Comparison of ENCODE assay signal across 1 cellular context in genomic region chr6:220736-221475, GRCh38.
TF ChIP-seq lines count a peak whose summit lies in the region.

No MANE protein-coding gene starts in this region.

TF ChIP-seq in HepG2, 621 proteins besides CTCF, POLR2A, EP300 and RAD21 (continued from another document and continues in another):
- TF ChIP-seq ATF2 (CRISPR knock-in tag; IDR thresholded peaks at IDR 0.05) (no peak), TMF1 (CRISPR knock-in tag; IDR thresholded peaks at IDR 0.05; ENCODE audit: low read depth) (no peak), ZSCAN30 (CRISPR knock-in tag; IDR thresholded peaks at IDR 0.05) (0 out of 2 replicates have a peak, but pooled peaks have one; percentile 33), ZFP90 (CRISPR knock-in tag; IDR thresholded peaks at IDR 0.05; ENCODE audit: borderline replicate concordance) (no peak), ARID5B (CRISPR knock-in tag; IDR thresholded peaks at IDR 0.05) (no peak), ZNF333 (CRISPR knock-in tag; IDR thresholded peaks at IDR 0.05; ENCODE audit: borderline replicate concordance) (no peak), ZBTB38 (CRISPR knock-in tag; IDR thresholded peaks at IDR 0.05) (peak; percentile 75), SMARCC2 (IDR thresholded peaks at IDR 0.05) (no peak), ZSCAN20 (CRISPR knock-in tag; IDR thresholded peaks at IDR 0.05; ENCODE audit: borderline replicate concordance) (no peak), MTA3 (CRISPR knock-in tag; IDR thresholded peaks at IDR 0.05) (no peak), ZNF605 (CRISPR knock-in tag; IDR thresholded peaks at IDR 0.05) (peak; percentile 25; the same call in 1 of the 2 replicates), TSC22D2 (CRISPR knock-in tag; IDR thresholded peaks at IDR 0.05; ENCODE audit: borderline replicate concordance) (no peak; the same call in 1 of the 2 replicates), ZNF792 (CRISPR knock-in tag; IDR thresholded peaks at IDR 0.05) (no peak), FOXJ3 (CRISPR knock-in tag; IDR thresholded peaks at IDR 0.05; ENCODE audit: borderline replicate concordance) (no peak), ZNF883 (CRISPR knock-in tag; IDR thresholded peaks at IDR 0.05; ENCODE audit: not compliant biosample characterization) (peak; percentile 41), ZFY (CRISPR knock-in tag; IDR thresholded peaks at IDR 0.05) (0 out of 2 replicates have a peak, but pooled peaks have one; percentile 14), HNRNPH1 (optimal IDR thresholded peaks at IDR 0.05; ENCODE audit: low read depth, low read length) (no peak), KIAA2018 (CRISPR knock-in tag; IDR thresholded peaks at IDR 0.05; ENCODE audit: borderline replicate concordance) (no peak), IRF1 (CRISPR knock-in tag; IDR thresholded peaks at IDR 0.05; ENCODE audit: low read depth) (no peak), KAT8 (CRISPR knock-in tag; IDR thresholded peaks at IDR 0.05) (no peak), RFXANK (CRISPR knock-in tag; IDR thresholded peaks at IDR 0.05) (no peak), ZNF574 (CRISPR knock-in tag; IDR thresholded peaks at IDR 0.05) (peak; percentile 7; the same call in 1 of the 2 replicates), ZNF713 (CRISPR knock-in tag; IDR thresholded peaks at IDR 0.05) (no peak), ZFP1 (CRISPR knock-in tag; IDR thresholded peaks at IDR 0.05) (no peak), SRSF9 (IDR thresholded peaks at IDR 0.05; ENCODE audit: borderline replicate concordance, insufficient read depth, low read depth, low read length, poor library complexity, severe bottlenecking) (no peak), ZNF44 (CRISPR knock-in tag; IDR thresholded peaks at IDR 0.05) (peak; percentile 74; the same call in 1 of the 2 replicates), ZNF501 (CRISPR knock-in tag; IDR thresholded peaks at IDR 0.05) (0 out of 2 replicates have a peak, but pooled peaks have one; percentile 55), ASH2L (IDR thresholded peaks at IDR 0.05; ENCODE audit: insufficient read length, low read depth, low read length) (peak; percentile 14)
- TF ChIP-seq, protein P1, sequence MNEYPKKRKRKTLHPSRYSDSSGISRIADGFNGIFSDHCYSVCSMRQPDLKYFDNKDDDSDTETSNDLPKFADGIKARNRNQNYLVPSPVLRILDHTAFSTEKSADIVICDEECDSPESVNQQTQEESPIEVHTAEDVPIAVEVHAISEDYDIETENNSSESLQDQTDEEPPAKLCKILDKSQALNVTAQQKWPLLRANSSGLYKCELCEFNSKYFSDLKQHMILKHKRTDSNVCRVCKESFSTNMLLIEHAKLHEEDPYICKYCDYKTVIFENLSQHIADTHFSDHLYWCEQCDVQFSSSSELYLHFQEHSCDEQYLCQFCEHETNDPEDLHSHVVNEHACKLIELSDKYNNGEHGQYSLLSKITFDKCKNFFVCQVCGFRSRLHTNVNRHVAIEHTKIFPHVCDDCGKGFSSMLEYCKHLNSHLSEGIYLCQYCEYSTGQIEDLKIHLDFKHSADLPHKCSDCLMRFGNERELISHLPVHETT (CRISPR knock-in tag; conservative IDR thresholded peaks at IDR 0.05) = no peak
- TF ChIP-seq, protein P2, sequence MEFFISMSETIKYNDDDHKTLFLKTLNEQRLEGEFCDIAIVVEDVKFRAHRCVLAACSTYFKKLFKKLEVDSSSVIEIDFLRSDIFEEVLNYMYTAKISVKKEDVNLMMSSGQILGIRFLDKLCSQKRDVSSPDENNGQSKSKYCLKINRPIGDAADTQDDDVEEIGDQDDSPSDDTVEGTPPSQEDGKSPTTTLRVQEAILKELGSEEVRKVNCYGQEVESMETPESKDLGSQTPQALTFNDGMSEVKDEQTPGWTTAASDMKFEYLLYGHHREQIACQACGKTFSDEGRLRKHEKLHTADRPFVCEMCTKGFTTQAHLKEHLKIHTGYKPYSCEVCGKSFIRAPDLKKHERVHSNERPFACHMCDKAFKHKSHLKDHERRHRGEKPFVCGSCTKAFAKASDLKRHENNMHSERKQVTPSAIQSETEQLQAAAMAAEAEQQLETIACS (CRISPR knock-in tag; IDR thresholded peaks at IDR 0.05) = no peak
- TF ChIP-seq, protein P3, sequence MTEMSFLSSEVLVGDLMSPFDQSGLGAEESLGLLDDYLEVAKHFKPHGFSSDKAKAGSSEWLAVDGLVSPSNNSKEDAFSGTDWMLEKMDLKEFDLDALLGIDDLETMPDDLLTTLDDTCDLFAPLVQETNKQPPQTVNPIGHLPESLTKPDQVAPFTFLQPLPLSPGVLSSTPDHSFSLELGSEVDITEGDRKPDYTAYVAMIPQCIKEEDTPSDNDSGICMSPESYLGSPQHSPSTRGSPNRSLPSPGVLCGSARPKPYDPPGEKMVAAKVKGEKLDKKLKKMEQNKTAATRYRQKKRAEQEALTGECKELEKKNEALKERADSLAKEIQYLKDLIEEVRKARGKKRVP (CRISPR knock-in tag; IDR thresholded peaks at IDR 0.05) = no peak
- TF ChIP-seq, protein P4, sequence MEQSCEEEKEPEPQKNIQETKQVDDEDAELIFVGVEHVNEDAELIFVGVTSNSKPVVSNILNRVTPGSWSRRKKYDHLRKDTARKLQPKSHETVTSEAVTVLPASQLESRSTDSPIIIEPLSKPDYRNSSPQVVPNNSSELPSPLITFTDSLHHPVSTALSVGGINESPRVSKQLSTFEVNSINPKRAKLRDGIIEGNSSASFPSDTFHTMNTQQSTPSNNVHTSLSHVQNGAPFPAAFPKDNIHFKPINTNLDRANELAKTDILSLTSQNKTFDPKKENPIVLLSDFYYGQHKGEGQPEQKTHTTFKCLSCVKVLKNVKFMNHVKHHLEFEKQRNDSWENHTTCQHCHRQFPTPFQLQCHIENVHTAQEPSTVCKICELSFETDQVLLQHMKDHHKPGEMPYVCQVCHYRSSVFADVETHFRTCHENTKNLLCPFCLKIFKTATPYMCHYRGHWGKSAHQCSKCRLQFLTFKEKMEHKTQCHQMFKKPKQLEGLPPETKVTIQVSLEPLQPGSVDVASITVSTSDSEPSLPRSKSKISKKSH (CRISPR knock-in tag; IDR thresholded peaks at IDR 0.05; ENCODE audit: borderline replicate concordance) = no peak
- TF ChIP-seq, protein P5, sequence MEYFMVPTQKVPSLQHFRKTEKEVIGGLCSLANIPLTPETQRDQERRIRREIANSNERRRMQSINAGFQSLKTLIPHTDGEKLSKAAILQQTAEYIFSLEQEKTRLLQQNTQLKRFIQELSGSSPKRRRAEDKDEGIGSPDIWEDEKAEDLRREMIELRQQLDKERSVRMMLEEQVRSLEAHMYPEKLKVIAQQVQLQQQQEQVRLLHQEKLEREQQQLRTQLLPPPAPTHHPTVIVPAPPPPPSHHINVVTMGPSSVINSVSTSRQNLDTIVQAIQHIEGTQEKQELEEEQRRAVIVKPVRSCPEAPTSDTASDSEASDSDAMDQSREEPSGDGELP (IDR thresholded peaks at IDR 0.05; ENCODE audit: borderline replicate concordance, low read depth) = no peak
